10 cellular contexts compared by ENCODE assay signal in genomic region chr5:60497706-60498500, GRCh38.
DNase-seq lines count a peak whose midpoint lies in the region; ATAC-seq and TF ChIP-seq lines count a peak whose summit lies in the region.
"Had no signal": no experiment of that assay in that cellular context is flagged by ENCODE, and none has a peak within 500 bp of the region (broad histone marks: within the 10 kb centered on the region; RNA-seq: fewer than 3 reads in every experiment).

No MANE protein-coding gene starts in this region.

- H4K91ac ChIP-seq in mesenchymal stem cell (ENCODE audit: low read length): peak overlapping the region; percentile 43

- H3K4me1 Mint-ChIP-seq in chondrocyte (ENCODE audit: low read depth): peaks cover 71% of the 10 kb centered on the region
- H3K4me1 Mint-ChIP-seq in activated naive CD8-positive, alpha-beta T cell treated with anti-CD3 and anti-CD28 coated beads for 36 hours: no peaks in the 10 kb centered on the region

- H2AFZ ChIP-seq in mesenchymal stem cell (ENCODE audit: low read depth, low read length): no peak overlapping the region

- no peak overlapping the region for H2AK5ac ChIP-seq in mesenchymal stem cell (ENCODE audit: low read length, severe bottlenecking)

- peak overlapping the region; percentile 20 for H3K9ac ChIP-seq in mesenchymal stem cell (ENCODE audit: low read length)

- 59% methylated on average over 4 of the region's 4 CpGs for WGBS in mesenchymal stem cell

- no peak overlapping the region for H2BK5ac ChIP-seq in mesenchymal stem cell (ENCODE audit: low read depth, low read length, poor library complexity, severe bottlenecking)

- no peaks in the 10 kb centered on the region for H3K79me1 ChIP-seq in mesenchymal stem cell (replicated peaks; ENCODE audit: low read length, poor library complexity, severe bottlenecking)

- H3K9me3 Mint-ChIP-seq in chondrocyte (ENCODE audit: low read depth): no peaks in the 10 kb centered on the region
- H3K9me3 Mint-ChIP-seq in activated naive CD8-positive, alpha-beta T cell treated with anti-CD3 and anti-CD28 coated beads for 36 hours: no peaks in the 10 kb centered on the region
- H3K9me3 Mint-ChIP-seq: type B pancreatic cell had no signal

- no peaks in the 10 kb centered on the region for H3K27me3 Mint-ChIP-seq in chondrocyte (ENCODE audit: low read depth)
- H3K27me3 Mint-ChIP-seq in activated naive CD8-positive, alpha-beta T cell treated with anti-CD3 and anti-CD28 coated beads for 36 hours: no peaks in the 10 kb centered on the region
- H3K27me3 Mint-ChIP-seq: type B pancreatic cell had no signal

- peak overlapping the region in 1 of 2 experiments; percentile 90 for H2BK12ac ChIP-seq in mesenchymal stem cell (ENCODE audit: low read length in 2 of 2)

- no peak overlapping the region for H2BK15ac ChIP-seq in mesenchymal stem cell (ENCODE audit: low read depth, poor library complexity, severe bottlenecking)

- peak overlapping the region in 1 of 2 experiments; percentile 83 for H3K14ac ChIP-seq in mesenchymal stem cell (ENCODE audit: low read length in 2 of 2)

- no peaks in the 10 kb centered on the region for H3K4me1 ChIP-seq in mesenchymal stem cell (ENCODE audit: control insufficient read depth, insufficient read depth, low read depth, low read length)

- no peak for TF ChIP-seq CTCF in chondrocyte (IDR thresholded peaks at IDR 0.05)

- H3K4me2 ChIP-seq in mesenchymal stem cell (ENCODE audit: low read length, poor library complexity, severe bottlenecking): no peak overlapping the region

- H3K4me3 Mint-ChIP-seq in chondrocyte (ENCODE audit: unreplicated experiment): no peak overlapping the region
- H3K4me3 Mint-ChIP-seq in activated naive CD8-positive, alpha-beta T cell treated with anti-CD3 and anti-CD28 coated beads for 36 hours: no peak overlapping the region
- H3K4me3 Mint-ChIP-seq: type B pancreatic cell had no signal

- H3K18ac ChIP-seq in mesenchymal stem cell (ENCODE audit: low read depth in 1 of 2, low read length in 2 of 2): peak overlapping the region; percentile 37 to 59

- H3K4ac ChIP-seq in mesenchymal stem cell (ENCODE audit: low read depth in 1 of 2, low read length in 2 of 2): peak overlapping the region in 1 of 2 experiments; percentile 24

- ATAC-seq in HG02973 (IDR thresholded peaks at IDR 0.05; ENCODE audit: unreplicated experiment): no peak

- H3K23ac ChIP-seq in mesenchymal stem cell (ENCODE audit: low read length in 2 of 2): no peak overlapping the region

- H4K8ac ChIP-seq in mesenchymal stem cell (ENCODE audit: low read length): peak overlapping the region; percentile 93

- peak overlapping the region; percentile 42 for H2BK120ac ChIP-seq in mesenchymal stem cell (ENCODE audit: low read depth, low read length)

- H3K4me3 ChIP-seq in mesenchymal stem cell (ENCODE audit: insufficient read depth in 1 of 2, low read depth in 1 of 2, low read length in 2 of 2): no peak overlapping the region

- peak; percentile 70 for DNase-seq in LHCN-M2 (ENCODE audit: low read depth)
- no peak for DNase-seq in chondrocyte (ENCODE audit: low spot score)
- peak; percentile 81 for DNase-seq in mesenchymal stem cell
- no peak for DNase-seq in inferior parietal cortex (ENCODE audit: extremely low spot score)
- DNase-seq in activated naive CD8-positive, alpha-beta T cell treated with anti-CD3 and anti-CD28 coated beads for 36 hours: no peak
- DNase-seq: stimulated activated CD4-positive, alpha-beta T cell treated with anti-CD3 and anti-CD28 coated beads, Interleukin-4, amount 100 ng/mL, for 24 hours; stimulated activated CD8-positive, alpha-beta memory T cell treated with anti-CD3 and anti-CD28 coated beads, Interleukin-4, amount 100 ng/mL, for 48 hours had no signal

- H3K27ac Mint-ChIP-seq in chondrocyte (ENCODE audit: unreplicated experiment): peak overlapping the region; percentile 90
- no peak overlapping the region for H3K27ac Mint-ChIP-seq in activated naive CD8-positive, alpha-beta T cell treated with anti-CD3 and anti-CD28 coated beads for 36 hours
- H3K27ac Mint-ChIP-seq: type B pancreatic cell had no signal

- no peaks in the 10 kb centered on the region for H3K9me3 ChIP-seq in mesenchymal stem cell (ENCODE audit: control insufficient read depth, low read length)

- no peaks in the 10 kb centered on the region for H3K36me3 ChIP-seq in mesenchymal stem cell (ENCODE audit: control insufficient read depth in 1 of 2, insufficient read depth in 2 of 2, low read depth in 1 of 2, low read length in 2 of 2)

- H3K27ac ChIP-seq in mesenchymal stem cell (ENCODE audit: low read length, poor library complexity, severe bottlenecking) (no peak overlapping the region), temporal lobe (ENCODE audit: low read depth, low read length) (peak overlapping the region; percentile 12)

- no peaks in the 10 kb centered on the region for H3K36me3 Mint-ChIP-seq in chondrocyte (ENCODE audit: low read depth)
- no peaks in the 10 kb centered on the region for H3K36me3 Mint-ChIP-seq in activated naive CD8-positive, alpha-beta T cell treated with anti-CD3 and anti-CD28 coated beads for 36 hours
- H3K36me3 Mint-ChIP-seq: type B pancreatic cell had no signal

- H3K27me3 ChIP-seq in mesenchymal stem cell (ENCODE audit: control insufficient read depth in 1 of 2, insufficient read depth in 1 of 2, low read length in 2 of 2): no peaks in the 10 kb centered on the region

Comparison
In these comparisons a context has a peak if more than half of its experiments do, and no peak if none do; other contexts are left out.
1. DNase-seq: peak in LHCN-M2 (single experiment) and mesenchymal stem cell (single experiment); none in chondrocyte (single experiment), inferior parietal cortex (single experiment) and activated naive CD8-positive, alpha-beta T cell treated with anti-CD3 and anti-CD28 coated beads for 36 hours (single experiment).